In the genomic region with DNA sequence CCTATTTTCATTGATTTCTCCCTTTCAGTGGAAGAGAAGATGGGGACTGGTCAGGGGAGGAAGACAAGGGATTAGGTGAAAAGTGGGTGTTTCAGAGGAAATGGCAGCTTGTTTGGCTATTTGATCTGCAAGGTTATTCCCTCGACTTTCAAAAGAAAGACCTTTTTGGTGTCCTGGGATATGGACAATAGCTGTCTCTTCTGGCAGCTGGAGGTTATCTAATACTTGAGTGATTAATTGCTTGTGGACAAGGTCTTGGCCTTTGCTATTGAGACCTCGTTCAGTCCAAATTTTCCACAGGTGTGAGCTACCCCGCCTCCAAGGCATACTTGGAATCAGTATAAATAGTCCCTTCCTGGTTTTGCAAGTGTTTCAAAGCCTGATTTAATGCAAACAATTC, we compare ENCODE assay signal across 1 cellular context.
TF ChIP-seq lines count a peak whose summit lies in the region.

No MANE protein-coding gene starts in this region.

TF ChIP-seq in HepG2, 621 proteins besides CTCF, POLR2A, EP300 and RAD21 (continued from another document):
- TF ChIP-seq, protein P1, sequence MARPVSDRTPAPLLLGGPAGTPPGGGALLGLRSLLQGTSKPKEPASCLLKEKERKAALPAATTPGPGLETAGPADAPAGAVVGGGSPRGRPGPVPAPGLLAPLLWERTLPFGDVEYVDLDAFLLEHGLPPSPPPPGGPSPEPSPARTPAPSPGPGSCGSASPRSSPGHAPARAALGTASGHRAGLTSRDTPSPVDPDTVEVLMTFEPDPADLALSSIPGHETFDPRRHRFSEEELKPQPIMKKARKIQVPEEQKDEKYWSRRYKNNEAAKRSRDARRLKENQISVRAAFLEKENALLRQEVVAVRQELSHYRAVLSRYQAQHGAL (CRISPR knock-in tag; IDR thresholded peaks at IDR 0.05; ENCODE audit: not compliant biosample characterization) = no peak
- TF ChIP-seq SIN3B (IDR thresholded peaks at IDR 0.05; ENCODE audit: low read length) (no peak), ZNF232 (CRISPR knock-in tag; IDR thresholded peaks at IDR 0.05; ENCODE audit: borderline replicate concordance) (no peak), ZNF180 (CRISPR knock-in tag; IDR thresholded peaks at IDR 0.05; ENCODE audit: borderline replicate concordance, low read depth) (no peak), TSC22D2 (CRISPR knock-in tag; IDR thresholded peaks at IDR 0.05; ENCODE audit: borderline replicate concordance) (no peak), DZIP1 (CRISPR knock-in tag; IDR thresholded peaks at IDR 0.05) (no peak), ZNF567 (CRISPR knock-in tag; IDR thresholded peaks at IDR 0.05; ENCODE audit: borderline replicate concordance) (no peak), CHCHD3 (CRISPR knock-in tag; IDR thresholded peaks at IDR 0.05) (no peak), SP5 (CRISPR knock-in tag; IDR thresholded peaks at IDR 0.05; ENCODE audit: borderline replicate concordance, low read depth) (peak; percentile 43; the same call in 1 of the 2 replicates), TAF15 (IDR thresholded peaks at IDR 0.05; ENCODE audit: low read depth, low read length, poor library complexity, severe bottlenecking) (no peak), ZNF124 (CRISPR knock-in tag; IDR thresholded peaks at IDR 0.05) (no peak), ZBTB25 (CRISPR knock-in tag; IDR thresholded peaks at IDR 0.05) (no peak), MYC (CRISPR knock-in tag; IDR thresholded peaks at IDR 0.05; ENCODE audit: borderline replicate concordance) (no peak), ZNF766 (CRISPR knock-in tag; IDR thresholded peaks at IDR 0.05; ENCODE audit: borderline replicate concordance) (no peak), REL (CRISPR knock-in tag; conservative IDR thresholded peaks at IDR 0.05) (no peak), SOX6 (IDR thresholded peaks at IDR 0.05) (no peak), SOX6 (CRISPR knock-in tag; IDR thresholded peaks at IDR 0.05) (peak; percentile 21; the same call in 1 of the 2 replicates), ZNF557 (CRISPR knock-in tag; IDR thresholded peaks at IDR 0.05) (no peak), CHD4 (IDR thresholded peaks at IDR 0.05; ENCODE audit: borderline replicate concordance, low read length) (no peak), TRAFD1 (CRISPR knock-in tag; IDR thresholded peaks at IDR 0.05; ENCODE audit: borderline replicate concordance) (no peak), SNRNP70 (IDR thresholded peaks at IDR 0.05; ENCODE audit: low read depth, low read length) (no peak), XRCC5 (optimal IDR thresholded peaks at IDR 0.05; ENCODE audit: low read length) (no peak), GTF2F1 (IDR thresholded peaks at IDR 0.05; ENCODE audit: low read length) (no peak), NAIF1 (CRISPR knock-in tag; IDR thresholded peaks at IDR 0.05; ENCODE audit: borderline replicate concordance) (no peak), ZNF3 (CRISPR knock-in tag; IDR thresholded peaks at IDR 0.05) (no peak), ZFAT (CRISPR knock-in tag; conservative IDR thresholded peaks at IDR 0.05) (no peak), NR2F2 (IDR thresholded peaks at IDR 0.05; ENCODE audit: borderline replicate concordance, low read depth) (peak; percentile 65; the same call in 1 of the 2 replicates), DMAP1 (CRISPR knock-in tag; IDR thresholded peaks at IDR 0.05) (no peak), ZSCAN29 (CRISPR knock-in tag; conservative IDR thresholded peaks at IDR 0.05) (no peak), SAP130 (CRISPR knock-in tag; IDR thresholded peaks at IDR 0.05; ENCODE audit: low read depth) (no peak), SOX13 (IDR thresholded peaks at IDR 0.05) (no peak), SOX13 (CRISPR knock-in tag; conservative IDR thresholded peaks at IDR 0.05 in 1 of 2, IDR thresholded peaks at IDR 0.05 in 1 of 2) (peak in 1 of 2 experiments; percentile 46; a peak in 2 of 4 replicates), USF2 (IDR thresholded peaks at IDR 0.05; ENCODE audit: low read depth, low read length) (no peak), USF2 (CRISPR knock-in tag; IDR thresholded peaks at IDR 0.05; ENCODE audit: borderline replicate concordance) (no peak), PHF20 (CRISPR knock-in tag; IDR thresholded peaks at IDR 0.05) (no peak)
